Comparison of ENCODE assay signal across 24 cellular contexts in the genomic region with DNA sequence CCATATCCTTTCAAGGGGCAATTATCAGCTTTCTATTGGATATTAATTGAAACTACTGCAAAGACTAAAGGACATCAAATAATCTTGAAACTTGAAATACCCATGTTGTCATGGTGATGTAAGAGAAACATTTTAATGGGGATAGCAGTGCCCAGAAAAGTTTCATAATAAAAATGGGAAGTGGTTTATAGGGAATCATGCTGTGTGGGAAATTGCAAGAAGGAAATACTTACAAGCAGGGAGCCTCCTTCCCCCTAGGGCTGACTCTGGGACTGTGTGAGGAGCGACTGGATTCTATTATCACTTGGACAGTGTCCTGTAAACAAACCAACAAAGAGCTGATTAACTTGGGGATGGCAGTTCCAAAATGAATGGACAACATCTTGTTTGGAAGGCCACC.
DNase-seq lines count a peak whose midpoint lies in the region; ATAC-seq and TF ChIP-seq lines count a peak whose summit lies in the region.
"Had no signal": no experiment of that assay in that cellular context is flagged by ENCODE, and none has a peak within 500 bp of the region (broad histone marks: within the 10 kb centered on the region; RNA-seq: fewer than 3 reads in every experiment).

No MANE protein-coding gene starts in this region.

- POLR2A ChIA-PET in Caco-2 (lab: Charles Lee), result no interaction called here

- no peak overlapping the region for H3K4me3 Mint-ChIP-seq in Caco-2 (ENCODE audit: unreplicated experiment)
- H3K4me3 Mint-ChIP-seq: CD4-positive, alpha-beta memory T cell had no signal

- H3K4me1 ChIP-seq in right atrium auricular region (no peaks in the 10 kb centered on the region), Caco-2 (no peaks in the 10 kb centered on the region)

- H3K4me3 ChIP-seq in right atrium auricular region (no peak overlapping the region), Caco-2 (ENCODE audit: low read depth, low read length) (no peak overlapping the region)
- H3K4me3 ChIP-seq: BLaER1 treated with 17β-estradiol and CSF1 and Interleukin-3, amounts not matched to agents 10 nM and 100 nM had no signal

- TF ChIP-seq CTCF in right atrium auricular region (IDR thresholded peaks at IDR 0.05) (no peak), Caco-2 (IDR thresholded peaks at IDR 0.05; ENCODE audit: insufficient read depth in 1 of 2, low read depth in 1 of 2, low read length in 1 of 2, severe bottlenecking in 1 of 2, unreplicated experiment in 1 of 2) (no peak), GM13976 (IDR thresholded peaks at IDR 0.05; ENCODE audit: borderline replicate concordance, control extremely low read depth, extremely low read depth, insufficient read depth, missing control alignments) (no peak)

- no peak overlapping the region for H3K27ac Mint-ChIP-seq in Caco-2 (ENCODE audit: unreplicated experiment)
- H3K27ac Mint-ChIP-seq: CD4-positive, alpha-beta memory T cell had no signal

- DNase-seq in left cardiac atrium, result no peak
- DNase-seq in right atrium auricular region (ENCODE audit: low spot score), result no peak
- peak; percentile 22 to 29 for DNase-seq in Kasumi-1 (lab: John Stamatoyannopoulos, UW)
- DNase-seq in fibroblast of gingiva (ENCODE audit: low read depth), result peak; percentile 44
- no peak for DNase-seq in sciatic nerve (ENCODE audit: low spot score)
- DNase-seq in Caco-2, result no peak
- no peak for DNase-seq in GM13976 (ENCODE audit: low spot score)
- no peak for DNase-seq in NCI-H2227 (lab: John Stamatoyannopoulos, UW; ENCODE audit: unreplicated experiment)
- DNase-seq: CD4-positive, alpha-beta memory T cell; DND-41; GOT3; MM.1S; NCI-H1092; NCI-H1436; NCI-H1930; NCI-H2227 treated with DMSO at 0.1 percent for 48 hours; NCI-H510A; NCI-H774; NK-92 treated with Interleukin-12 subunit alpha and Interleukin-12 subunit beta, amount 100 ng/mL, for 24 hours; SHP77; SW 1271 had no signal

- H3K36me3 ChIP-seq in right atrium auricular region, result no peaks in the 10 kb centered on the region
- no peaks in the 10 kb centered on the region for H3K36me3 ChIP-seq in Caco-2 (ENCODE audit: control insufficient read depth, insufficient read depth, low read length)
- H3K36me3 ChIP-seq: BLaER1 treated with 17β-estradiol and CSF1 and Interleukin-3, amounts not matched to agents 10 nM and 100 nM had no signal

- H3K4me1 Mint-ChIP-seq in Caco-2 (ENCODE audit: low read depth, unreplicated experiment), result no peaks in the 10 kb centered on the region
- H3K4me1 Mint-ChIP-seq: CD4-positive, alpha-beta memory T cell had no signal

- peak; percentile 41 to 78 for ATAC-seq in left cardiac atrium
- ATAC-seq in sciatic nerve, result peak; percentile 85
- ATAC-seq: HCT116, Panc1 had no signal

- H3K27me3 ChIP-seq in right atrium auricular region (no peaks in the 10 kb centered on the region), Caco-2 (replicated peaks; ENCODE audit: control insufficient read depth, insufficient read depth, low read length) (no peaks in the 10 kb centered on the region)
- H3K27me3 ChIP-seq: BLaER1 treated with 17β-estradiol and CSF1 and Interleukin-3, amounts not matched to agents 10 nM and 100 nM had no signal

- no TSS peak for BruUV-seq in Caco-2 (replicated peaks; lab: Mats Ljungman, UMichigan)

- H3K27ac ChIP-seq in right atrium auricular region, result no peak overlapping the region

- intact Hi-C loops in left cardiac atrium (cut with DNase I), result no loop called here
- intact Hi-C loops in sciatic nerve (cut with DNase I), result no loop called here
- intact Hi-C loops in Caco-2 (cut with micrococcal nuclease; ENCODE audit: unreplicated experiment), result no loop called here

- H3K36me3 Mint-ChIP-seq in Caco-2 (ENCODE audit: insufficient read depth, unreplicated experiment), result no peaks in the 10 kb centered on the region
- H3K36me3 Mint-ChIP-seq: CD4-positive, alpha-beta memory T cell had no signal

- peaks cover 2% of the 10 kb centered on the region for H3K27me3 Mint-ChIP-seq in Caco-2 (ENCODE audit: insufficient read depth, unreplicated experiment)
- H3K27me3 Mint-ChIP-seq: CD4-positive, alpha-beta memory T cell had no signal

- no peaks in the 10 kb centered on the region for H3K9me3 Mint-ChIP-seq in Caco-2 (ENCODE audit: unreplicated experiment)

- CTCF ChIA-PET in Caco-2 (lab: Charles Lee), result no interaction called here

- H3K9me3 ChIP-seq in right atrium auricular region (peaks cover 0 to 8% of the 10 kb centered on the region in 2 donors), Caco-2 (0 out of 2 replicates have a peak, but pooled peaks cover 3% of the 10 kb centered on the region)
- H3K9me3 ChIP-seq: BLaER1 treated with 17β-estradiol and CSF1 and Interleukin-3, amounts not matched to agents 10 nM and 100 nM had no signal

- in situ Hi-C loops in GM13976 (cut with MboI; ENCODE audit: low sequenced_read_pairs, unreplicated experiment), result no loop called here

Comparison
In these comparisons a context has a peak if more than half of its experiments do, and no peak if none do; other contexts are left out.
1. DNase-seq: peak in Kasumi-1 (2 of 2) and fibroblast of gingiva (single experiment); none in left cardiac atrium (single experiment), right atrium auricular region (single experiment), sciatic nerve (single experiment), Caco-2 (0 of 2), GM13976 (single experiment) and NCI-H2227 (single experiment).